ENCODE assay signal across 8 cellular contexts in the genomic region with DNA sequence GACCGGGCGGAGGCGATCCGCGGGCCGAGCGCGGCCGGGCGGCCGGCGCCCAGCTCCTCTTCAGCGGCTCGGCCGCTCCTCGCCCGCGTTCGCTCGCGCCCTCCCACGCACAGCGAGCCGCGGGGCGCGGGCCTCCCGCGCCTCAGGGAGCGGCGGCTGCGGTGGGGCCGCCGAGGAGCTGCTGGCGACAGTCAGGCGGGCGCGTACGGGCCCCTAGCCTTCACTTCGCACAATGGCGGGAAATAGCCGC. TPM values are rescaled to one million over a fixed set of nuclear protein-coding genes. Genes with fewer than 3 reads are reported as not detected.
DNase-seq lines count a peak whose midpoint lies in the region; FAIRE-seq and TF ChIP-seq lines count a peak whose summit lies in the region.

A gene with protein sequence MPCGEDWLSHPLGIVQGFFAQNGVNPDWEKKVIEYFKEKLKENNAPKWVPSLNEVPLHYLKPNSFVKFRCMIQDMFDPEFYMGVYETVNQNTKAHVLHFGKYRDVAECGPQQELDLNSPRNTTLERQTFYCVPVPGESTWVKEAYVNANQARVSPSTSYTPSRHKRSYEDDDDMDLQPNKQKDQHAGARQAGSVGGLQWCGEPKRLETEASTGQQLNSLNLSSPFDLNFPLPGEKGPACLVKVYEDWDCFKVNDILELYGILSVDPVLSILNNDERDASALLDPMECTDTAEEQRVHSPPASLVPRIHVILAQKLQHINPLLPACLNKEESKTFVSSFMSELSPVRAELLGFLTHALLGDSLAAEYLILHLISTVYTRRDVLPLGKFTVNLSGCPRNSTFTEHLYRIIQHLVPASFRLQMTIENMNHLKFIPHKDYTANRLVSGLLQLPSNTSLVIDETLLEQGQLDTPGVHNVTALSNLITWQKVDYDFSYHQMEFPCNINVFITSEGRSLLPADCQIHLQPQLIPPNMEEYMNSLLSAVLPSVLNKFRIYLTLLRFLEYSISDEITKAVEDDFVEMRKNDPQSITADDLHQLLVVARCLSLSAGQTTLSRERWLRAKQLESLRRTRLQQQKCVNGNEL (minus strand): TSS at position 234 of the 250 bp plus-strand sequence. CDS start 259 bp downstream, outside the sequence.

- H3K4me3 ChIP-seq in bronchial epithelial cell (ENCODE audit: low read depth, low read length) = peak within 1 kb of the TSS; percentile 71
- peak within 1 kb of the TSS; percentile 77 for H3K4me3 ChIP-seq in lower leg skin (ENCODE audit: low read depth, poor library complexity, severe bottlenecking)
- peak within 1 kb of the TSS; percentile 85 to 92 for H3K4me3 ChIP-seq in tibial artery

- no peak for FAIRE-seq in bronchial epithelial cell (lab: Jason Lieb, UNC)

- 0% methylated on average over 8 of the region's 42 CpGs; no CpG with 5 or more reads in 1 of the 2 donors for WGBS in lower leg skin, 2 donors

- TF ChIP-seq POLR2A in GM19193 (IDR thresholded peaks at IDR 0.05; ENCODE audit: extremely low read depth, insufficient read depth, insufficient read length) (peak; percentile 72), lower leg skin (IDR thresholded peaks at IDR 0.05) (no peak), erythroblast (IDR thresholded peaks at IDR 0.05; ENCODE audit: low read length) (no peak)

- H3K4me1 ChIP-seq in tibial artery = peaks cover 0 to 35% (median 27%) of the 10 kb centered on the region in 4 donors

- DNase-seq in HT-29 (ENCODE audit: low spot score) = no peak
- DNase-seq in bronchial epithelial cell (ENCODE audit: low read depth) = no peak
- DNase-seq in lower leg skin (ENCODE audit: low spot score in 2 of 2) = no peak
- no peak for DNase-seq in tibial artery
- DNase-seq in GM03348 (ENCODE audit: low spot score) = no peak
- no peak for DNase-seq in stimulated activated CD4-positive, alpha-beta T cell treated with anti-CD3 and anti-CD28 coated beads, Interleukin-1b, Interleukin-23, amount 100 ng/mL, for 48 hours
- DNase-seq in erythroblast (lab: John Stamatoyannopoulos, UW) = no peak

- H3K36me3 ChIP-seq in bronchial epithelial cell (ENCODE audit: control insufficient read depth, insufficient read depth, low read length) (no peaks in the 10 kb centered on the region), tibial artery (no peaks in the 10 kb centered on the region)

- intact Hi-C loops in lower leg skin (cut with DNase I; ENCODE audit: low total_unique reads) = no loop called here
- intact Hi-C loops in tibial artery (cut with DNase I; ENCODE audit: low total_unique reads) = no loop called here

- peak within 1 kb of the TSS; percentile 83 to 85 for H3K27ac ChIP-seq in tibial artery

- TF ChIP-seq CTCF in bronchial epithelial cell (IDR thresholded peaks at IDR 0.05; ENCODE audit: insufficient read depth, low read length, severe bottlenecking) = no peak
- TF ChIP-seq CTCF in lower leg skin (IDR thresholded peaks at IDR 0.05) = no peak
- TF ChIP-seq CTCF in tibial artery (IDR thresholded peaks at IDR 0.05) = no peak

- H3K27me3 ChIP-seq in bronchial epithelial cell (ENCODE audit: control insufficient read depth, insufficient read depth, low read length) (no peaks in the 10 kb centered on the region), tibial artery (no peaks in the 10 kb centered on the region)

- H3K9me3 ChIP-seq in tibial artery = no peaks in the 10 kb centered on the region

RNA-seq across cellular contexts. Expression of the gene that starts here (rescaled TPM):
- 41.2 and 41.7 TPM in 2 replicates for total RNA-seq in HT-29 (2014; rRNA removed; shearing (Covaris generic))
- 36.7 and 43.4 TPM in 2 replicates for total RNA-seq in bronchial epithelial cell
- total RNA-seq in lower leg skin = 10 to 100 TPM; 48.6 to 62.5 (median 52.0) TPM
